ENCODE assay signal across 12 cellular contexts in the genomic region with DNA sequence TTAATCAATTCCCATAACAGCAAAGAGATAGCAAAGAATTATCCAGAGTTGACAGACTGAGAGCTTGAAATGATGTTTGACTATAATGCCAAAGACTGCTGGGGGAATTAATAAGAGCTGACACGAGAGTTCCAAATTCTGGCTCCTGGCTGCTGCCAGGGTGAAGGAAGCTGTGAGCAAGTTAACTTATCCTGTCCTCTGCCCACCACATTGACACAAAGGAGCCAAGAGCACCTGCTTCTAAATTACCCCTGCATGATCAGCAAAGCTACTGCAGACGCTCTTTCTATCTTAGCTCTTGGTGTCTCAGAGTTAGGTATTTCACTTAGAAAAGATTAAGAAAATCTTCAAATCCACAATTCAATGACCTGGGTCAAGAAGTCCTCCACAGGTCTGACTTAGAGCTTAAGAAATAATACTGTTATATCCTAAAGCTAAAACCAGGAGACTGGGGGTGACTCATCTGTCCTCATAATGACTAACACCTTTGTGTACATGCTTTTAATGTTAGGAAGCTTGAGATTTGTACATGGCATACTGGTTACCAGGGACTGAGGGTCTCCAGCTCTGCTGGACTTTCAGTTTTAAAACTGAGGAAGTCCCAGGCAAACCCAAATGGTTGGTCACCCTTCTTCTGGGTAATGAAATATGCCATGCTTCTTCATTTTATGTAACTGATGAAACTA. TPM values are rescaled to one million over a fixed set of nuclear protein-coding genes. Genes with fewer than 3 reads are reported as not detected.
DNase-seq lines count a peak whose midpoint lies in the region; ATAC-seq and TF ChIP-seq lines count a peak whose summit lies in the region.
"Had no signal": no experiment of that assay in that cellular context is flagged by ENCODE, and none has a peak within 500 bp of the region (broad histone marks: within the 10 kb centered on the region; RNA-seq: fewer than 3 reads in every experiment).

No MANE protein-coding gene starts in this region.

- no peaks in the 10 kb centered on the region for H3K4me1 ChIP-seq in breast epithelium

- CTCF ChIA-PET in MCF 10A (lab: Yijun Ruan, JAX) = interaction anchor here (0.5 to 2.9 kb wide), 7 partner anchors 9 to 180 kb away, joined by 3 to 21 read pairs (median 3); a partner anchor contains a TSS

- peaks cover 16% of the 10 kb centered on the region for H3K4me1 Mint-ChIP-seq in MCF 10A (ENCODE audit: insufficient read depth, unreplicated experiment)
- H3K4me1 Mint-ChIP-seq in mesothelial cell of epicardium = peaks cover 15% of the 10 kb centered on the region
- H3K4me1 Mint-ChIP-seq: activated naive CD8-positive, alpha-beta T cell treated with anti-CD3 and anti-CD28 coated beads, Interleukin-2, amount 10 ng/mL, durations not matched to agents 7 days and 5 days had no signal

- H3K27me3 Mint-ChIP-seq in MCF 10A (ENCODE audit: insufficient read depth, unreplicated experiment) (no peaks in the 10 kb centered on the region), mesothelial cell of epicardium (ENCODE audit: low read depth) (no peaks in the 10 kb centered on the region)

- H3K9me3 ChIP-seq in breast epithelium = no peaks in the 10 kb centered on the region

- POLR2A ChIA-PET in MCF 10A (lab: Yijun Ruan, JAX) = interaction anchor here (0.6 to 2.1 kb wide), 8 partner anchors 11 to 1315 kb away, joined by 3 to 13 read pairs (median 5); a partner anchor contains a TSS

- intact Hi-C loops in MCF 10A (cut with micrococcal nuclease) = no loop called here
- intact Hi-C loops in breast epithelium (cut with DNase I; ENCODE audit: low total_unique reads) = no loop called here

- TF ChIP-seq CTCF in MCF 10A (IDR thresholded peaks at IDR 0.05; ENCODE audit: unreplicated experiment) = no peak
- no peak for TF ChIP-seq CTCF in breast epithelium (IDR thresholded peaks at IDR 0.05)
- no peak for TF ChIP-seq CTCF in fibroblast of pulmonary artery (IDR thresholded peaks at IDR 0.05; ENCODE audit: low read length, missing control alignments)
- no peak for TF ChIP-seq CTCF in mesothelial cell of epicardium (IDR thresholded peaks at IDR 0.05; ENCODE audit: unreplicated experiment)

- DNase-seq in MCF 10A (ENCODE audit: unreplicated experiment) (peak; percentile 76), breast epithelium (ENCODE audit: low spot score in 2 of 2) (no peak), RPMI7951 (ENCODE audit: low read depth) (peak; percentile 79), fibroblast of pulmonary artery (ENCODE audit: low read depth) (peak; percentile 18), mesothelial cell of epicardium (ENCODE audit: low spot score in 2 of 2, unreplicated experiment in 2 of 2) (no peak)
- no peak for DNase-seq in stimulated activated CD4-positive, alpha-beta T cell treated with anti-CD3 and anti-CD28 coated beads, Interleukin-4, amount 100 ng/mL, for 4 hours
- DNase-seq: activated naive CD8-positive, alpha-beta T cell treated with anti-CD3 and anti-CD28 coated beads, Interleukin-2, amount 10 ng/mL, durations not matched to agents 7 days and 5 days; NCI-H187; retina had no signal

- H3K27me3 ChIP-seq in breast epithelium = no peaks in the 10 kb centered on the region

- TF ChIP-seq POLR2A in breast epithelium (IDR thresholded peaks at IDR 0.05) = no peak

- H3K36me3 ChIP-seq in breast epithelium = no peaks in the 10 kb centered on the region

- H3K36me3 Mint-ChIP-seq in MCF 10A (ENCODE audit: insufficient read depth, unreplicated experiment) = no peaks in the 10 kb centered on the region
- H3K36me3 Mint-ChIP-seq in mesothelial cell of epicardium = no peaks in the 10 kb centered on the region
- H3K36me3 Mint-ChIP-seq: activated naive CD8-positive, alpha-beta T cell treated with anti-CD3 and anti-CD28 coated beads, Interleukin-2, amount 10 ng/mL, durations not matched to agents 7 days and 5 days had no signal

- no peaks in the 10 kb centered on the region for H3K9me3 Mint-ChIP-seq in MCF 10A (ENCODE audit: unreplicated experiment)
- no peaks in the 10 kb centered on the region for H3K9me3 Mint-ChIP-seq in mesothelial cell of epicardium
- H3K9me3 Mint-ChIP-seq: activated naive CD8-positive, alpha-beta T cell treated with anti-CD3 and anti-CD28 coated beads, Interleukin-2, amount 10 ng/mL, durations not matched to agents 7 days and 5 days had no signal

- no peak for ATAC-seq in GM21737 (IDR thresholded peaks at IDR 0.05; ENCODE audit: unreplicated experiment)
- ATAC-seq in HG03354 (IDR thresholded peaks at IDR 0.05; ENCODE audit: poor library complexity, severe bottlenecking, unreplicated experiment) = no peak

- peak overlapping the region; percentile 63 for H3K27ac Mint-ChIP-seq in MCF 10A (ENCODE audit: low read depth, unreplicated experiment)
- H3K27ac Mint-ChIP-seq in mesothelial cell of epicardium = no peak overlapping the region
- H3K27ac Mint-ChIP-seq: activated naive CD8-positive, alpha-beta T cell treated with anti-CD3 and anti-CD28 coated beads, Interleukin-2, amount 10 ng/mL, durations not matched to agents 7 days and 5 days had no signal

- no TSS peak for BruUV-seq in MCF 10A (replicated peaks; lab: Mats Ljungman, UMichigan)

- no peak overlapping the region for H3K4me3 ChIP-seq in breast epithelium
- no peak overlapping the region for H3K4me3 ChIP-seq in fibroblast of pulmonary artery (replicated peaks; ENCODE audit: low read depth, low read length)

- H3K4me3 Mint-ChIP-seq in MCF 10A (ENCODE audit: unreplicated experiment) (no peak overlapping the region), mesothelial cell of epicardium (no peak overlapping the region)
- H3K4me3 Mint-ChIP-seq: activated naive CD8-positive, alpha-beta T cell treated with anti-CD3 and anti-CD28 coated beads, Interleukin-2, amount 10 ng/mL, durations not matched to agents 7 days and 5 days had no signal

- no peak overlapping the region for H3K27ac ChIP-seq in breast epithelium

RNA-seq across cellular contexts. Expression of a gene that starts 13.2 kb away (rescaled TPM):
- total RNA-seq in MCF 10A (2022) (0.82 and 0.98 TPM in 2 replicates), breast epithelium (10 to 100 TPM in 1 of 3 donors, 1 to 10 TPM in 1, under 1 TPM in 1; 0.64 to 10.5 (median 5.9) TPM), mesothelial cell of epicardium (4.9 to 5.2 TPM (median 5.1 TPM) in 3 replicates)
- 1.7 and 1.8 TPM in 2 replicates for total RNA-seq in RPMI7951 (2014; rRNA removed; shearing (Covaris generic))

RNA-seq across cellular contexts. Expression of a gene that starts 26.7 kb away (rescaled TPM):
- total RNA-seq in MCF 10A (2022) = 16.5 and 27.6 TPM in 2 replicates
- total RNA-seq in breast epithelium = 10 to 100 TPM; 11.2 to 13.3 (median 11.8) TPM
- total RNA-seq in RPMI7951 (2014; rRNA removed; shearing (Covaris generic)) = 13.4 and 14.3 TPM in 2 replicates
- total RNA-seq in mesothelial cell of epicardium = 30.8 to 34.5 TPM (median 33.4 TPM) in 3 replicates

RNA-seq across cellular contexts. Expression of a gene that starts 52.0 kb away (rescaled TPM):
- total RNA-seq in MCF 10A (2022) (not detected in 2 replicates), breast epithelium (under 1 TPM in 1 of 3 donors, not detected in 2; 0.29 TPM), mesothelial cell of epicardium (not detected in 3 replicates)
- total RNA-seq in RPMI7951 (2014; rRNA removed; shearing (Covaris generic)) = 72.6 and 96.8 TPM in 2 replicates
- total RNA-seq: activated CD8-positive, alpha-beta memory T cell treated with anti-CD3 and anti-CD28 coated beads for 36 hours; activated naive CD8-positive, alpha-beta T cell treated with anti-CD3 and anti-CD28 coated beads, Interleukin-2, amount 10 ng/mL, durations not matched to agents 7 days and 5 days had no signal

Comparison
In these comparisons a context has a peak if more than half of its experiments do, and no peak if none do; other contexts are left out.
1. DNase-seq: peak in MCF 10A (single experiment), RPMI7951 (single experiment) and fibroblast of pulmonary artery (single experiment); none in breast epithelium (0 of 2), mesothelial cell of epicardium (0 of 2) and stimulated activated CD4-positive, alpha-beta T cell treated with anti-CD3 and anti-CD28 coated beads, Interleukin-4, amount 100 ng/mL, for 4 hours (0 of 2).
2. RNA of a gene that starts 52.0 kb away (total RNA-seq): 72.6 to 96.8 TPM in RPMI7951; not detected in MCF 10A, 0.29 TPM in breast epithelium and not detected in mesothelial cell of epicardium; every median in the first group is over 10 times any median in the second.